Comparison of ENCODE assay signal across 9 cellular contexts in the genomic region with DNA sequence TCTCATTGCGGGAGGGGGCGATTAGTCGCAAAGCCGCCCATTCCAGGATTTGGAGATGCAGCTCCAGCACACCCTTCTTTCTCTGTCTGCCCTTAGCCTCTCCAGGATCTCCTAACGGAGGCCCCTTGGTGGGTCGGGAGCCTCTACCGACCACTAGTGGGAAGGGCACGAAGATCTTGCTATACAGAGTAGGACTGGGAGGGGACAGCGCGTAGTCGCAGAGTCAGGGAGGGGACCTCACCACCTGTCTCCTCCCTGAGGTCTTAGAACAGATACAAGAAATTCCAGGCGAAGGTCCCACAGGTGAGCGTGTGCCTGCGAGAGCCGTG. TPM values are rescaled to one million over a fixed set of nuclear protein-coding genes. Genes with fewer than 3 reads are reported as not detected.
DNase-seq lines count a peak whose midpoint lies in the region; ATAC-seq, FAIRE-seq and TF ChIP-seq lines count a peak whose summit lies in the region.
"Had no signal": no experiment of that assay in that cellular context is flagged by ENCODE, and none has a peak within 500 bp of the region (broad histone marks: within the 10 kb centered on the region; RNA-seq: fewer than 3 reads in every experiment).

No MANE protein-coding gene starts in this region.

- DNase-seq in G401 (ENCODE audit: low spot score) (peak; percentile 27), NCI-H69 (lab: John Stamatoyannopoulos, UW) (peak; percentile 49), H1 (ENCODE audit: low read depth in 1 of 2, low spot score in 2 of 2) (peak in 1 of 2 experiments; percentile 74), NOMO-1 treated with DMSO at 0.1 percent for 48 hours (lab: John Stamatoyannopoulos, UW; ENCODE audit: unreplicated experiment) (no peak), NCI-H2081 treated with DMSO at 0.1 percent for 48 hours (lab: John Stamatoyannopoulos, UW) (no peak), DMS79 (lab: John Stamatoyannopoulos, UW) (no peak)

- no peak for TF ChIP-seq POLR2A in H1 (IDR thresholded peaks at IDR 0.05; ENCODE audit: control extremely low read depth in 1 of 2, low read depth in 2 of 2, low read length in 2 of 2)

- no peak overlapping the region for H2BK12ac ChIP-seq in H1 (ENCODE audit: low read depth, low read length)

- no peaks in the 10 kb centered on the region for H3K79me1 ChIP-seq in H1 (ENCODE audit: low read depth, low read length)

- no peaks in the 10 kb centered on the region for H3K79me2 ChIP-seq in H1 (ENCODE audit: control insufficient read depth in 1 of 2, insufficient read depth in 2 of 2, low read length in 2 of 2)

- H2AFZ ChIP-seq in H1 (ENCODE audit: low read length), result peak overlapping the region; percentile 2; the same call in 1 of the 2 replicates

- H2BK5ac ChIP-seq in H1 (ENCODE audit: low read depth, low read length), result no peak overlapping the region

- H3K4me1 ChIP-seq in H1 (replicated peaks in 1 of 4; ENCODE audit: control insufficient read depth in 3 of 4, insufficient read depth in 4 of 4, low read length in 3 of 4) (peaks cover 0 to 18% (median 13%) of the 10 kb centered on the region in 4 experiments; a peak in 6 of 7 replicates), muscle layer of colon (ENCODE audit: insufficient read depth, low read length) (no peaks in the 10 kb centered on the region)

- no peak overlapping the region; the same call in none of the 2 replicates for H3K18ac ChIP-seq in H1 (ENCODE audit: extremely low read depth, low read length)

- H4K20me1 ChIP-seq in H1 (replicated peaks in 1 of 2; ENCODE audit: control insufficient read depth in 1 of 2, insufficient read depth in 2 of 2, low read length in 2 of 2), result peaks cover 0 to 1% of the 10 kb centered on the region in 2 experiments

- POLR2A ChIA-PET in H1 (lab: Charles Lee; ENCODE audit: partially characterized antibody), result interaction anchor here (1.2 to 2.0 kb wide), 5 partner anchors 10 to 53 kb away, joined by 3 to 7 read pairs (median 4); no protein-coding TSS in a partner anchor

- H3K4me3 ChIP-seq in H1 (ENCODE audit: extremely low read depth in 1 of 4, insufficient read depth in 2 of 4, low read depth in 3 of 4, low read length in 4 of 4) (peak overlapping the region; percentile 45 to 69 (median 58)), muscle layer of colon (ENCODE audit: low read depth in 1 of 2, low read length in 2 of 2) (peak overlapping the region; percentile 19 to 38)

- H4K91ac ChIP-seq in H1 (replicated peaks; ENCODE audit: insufficient read length, low read length), result no peak overlapping the region

- H3K23ac ChIP-seq in H1 (ENCODE audit: insufficient read length), result no peak overlapping the region

- no peak overlapping the region for H2BK20ac ChIP-seq in H1 (ENCODE audit: low read length)

- H2BK15ac ChIP-seq in H1 (ENCODE audit: low read length), result no peak overlapping the region

- no peak overlapping the region for H3K4ac ChIP-seq in H1 (replicated peaks; ENCODE audit: insufficient read length, low read depth, low read length)

- peak overlapping the region; percentile 76; the same call in 1 of the 2 replicates for H4K8ac ChIP-seq in H1 (ENCODE audit: extremely low read depth, insufficient read depth, low read length)

- no peak overlapping the region for H3K9ac ChIP-seq in H1 (replicated peaks in 1 of 4; ENCODE audit: extremely low read depth in 1 of 4, low read depth in 3 of 4, low read length in 3 of 4)
- H3K9ac ChIP-seq in muscle layer of colon (ENCODE audit: low read length), result no peak overlapping the region

- no peak for FAIRE-seq in H1 (lab: Jason Lieb, UNC)

- H3K27me3 ChIP-seq in H1 (replicated peaks in 1 of 4; ENCODE audit: control insufficient read depth in 3 of 4, extremely low read depth in 1 of 4, insufficient read depth in 3 of 4, low read length in 3 of 4), result peaks cover 8 to 45% (median 38%) of the 10 kb centered on the region in 4 experiments
- H3K27me3 ChIP-seq in muscle layer of colon (ENCODE audit: control insufficient read depth in 1 of 2, insufficient read depth in 2 of 2, low read length in 2 of 2), result peaks cover 11 to 28% of the 10 kb centered on the region in 2 donors

- H3K56ac ChIP-seq in H1 (replicated peaks; ENCODE audit: insufficient read length, low read depth, low read length), result no peak overlapping the region

- no peak for ATAC-seq in GM18520 (IDR thresholded peaks at IDR 0.05; ENCODE audit: unreplicated experiment)

- TF ChIP-seq EP300 in H1 (IDR thresholded peaks at IDR 0.05; ENCODE audit: borderline replicate concordance in 1 of 2, low read depth in 2 of 2, low read length in 2 of 2), result no peak

- peaks cover 10% of the 10 kb centered on the region; the same call in 1 of the 2 replicates for H3K23me2 ChIP-seq in H1 (ENCODE audit: low read depth, low read length)

- TF ChIP-seq RAD21 in H1 (IDR thresholded peaks at IDR 0.05 in 1 of 2, conservative IDR thresholded peaks at IDR 0.05 in 1 of 2; ENCODE audit: low read depth in 2 of 2, low read length in 2 of 2), result peak in 1 of 2 experiments; percentile 10; a peak in 2 of 4 replicates

- no peaks in the 10 kb centered on the region for H3K9me3 ChIP-seq in H1 (ENCODE audit: insufficient read depth in 2 of 2, low read depth in 1 of 2, low read length in 1 of 2)
- H3K9me3 ChIP-seq in muscle layer of colon (ENCODE audit: low read length), result no peaks in the 10 kb centered on the region

- H3K27ac ChIP-seq in H1 (ENCODE audit: low read depth, low read length) (no peak overlapping the region), muscle layer of colon (ENCODE audit: low read depth, low read length) (no peak overlapping the region)

- H2BK120ac ChIP-seq in H1 (replicated peaks; ENCODE audit: low read depth, low read length), result no peak overlapping the region

- H3K36me3 ChIP-seq in H1 (ENCODE audit: control insufficient read depth in 2 of 4, insufficient read depth in 4 of 4, low read length in 3 of 4) (no peaks in the 10 kb centered on the region), muscle layer of colon (ENCODE audit: insufficient read depth, low read length) (no peaks in the 10 kb centered on the region)

- in situ Hi-C loops in G401 (cut with HindIII; ENCODE audit: low sequenced_read_pairs), result no loop called here

- peak overlapping the region; percentile 75 to 88 for H3K4me2 ChIP-seq in H1 (ENCODE audit: insufficient read depth in 1 of 2, low read depth in 2 of 2, low read length in 2 of 2)

- peak; percentile 38 to 61 (median 48); a peak in 3 of 4 replicates for TF ChIP-seq CTCF in H1 (IDR thresholded peaks at IDR 0.05; ENCODE audit: control extremely low read depth in 1 of 3, insufficient read depth in 1 of 3, low read depth in 1 of 3, low read length in 3 of 3)

- 18% methylated on average over 15 of the region's 15 CpGs; no CpG with 5 or more reads in 1 of the 2 experiments for WGBS in H1 (ENCODE audit: extremely low coverage in 1 of 2, insufficient coverage in 1 of 2, insufficient read length in 1 of 2, insufficient replicate concordance in 2 of 2, low coverage in 1 of 2, low lambda C conversion rate in 2 of 2, missing lambda C conversion rate in 1 of 2), 2 experiments

- H3K14ac ChIP-seq in H1 (ENCODE audit: insufficient read length), result no peak overlapping the region

- no peak overlapping the region for H4K5ac ChIP-seq in H1 (ENCODE audit: insufficient read length, low read depth, low read length)

- CTCF ChIA-PET in H1 (lab: Charles Lee; ENCODE audit: partially characterized antibody), result interaction anchor here (0.6 to 8.8 kb wide), 11 partner anchors 10 to 142 kb away, joined by 3 to 114 read pairs (median 4); a partner anchor contains a TSS

- no peak overlapping the region for H2AK5ac ChIP-seq in H1 (ENCODE audit: low read depth, low read length)

RNA-seq across cellular contexts. Expression of a gene that starts 0.6 kb away (rescaled TPM):
- total RNA-seq in G401 (2014; rRNA removed; shearing (Covaris generic)), result not detected in 2 replicates
- 3.7 and 4.5 TPM in 2 replicates for total RNA-seq in H1 (2021; fragmentation: NEBNext Ultra II Directional; extraction: Animal tissue kit (Norgen Biotek cat#: 25700))
- 3.6 and 4.6 TPM in 2 replicates for polyA plus RNA-seq in H1 (2011; rRNA removed)
- polyA plus RNA-seq in H1 (2011; cell fraction: cytosol; rRNA removed), result 3.4 TPM
- 4.5 TPM for polyA plus RNA-seq in H1 (2011; cell fraction: nucleus; rRNA removed)
- 3.3 to 6.3 TPM (median 4.1 TPM) in 4 replicates for polyA plus RNA-seq in H1 (2012, experiment 1 of 2)
- 4.5 TPM for polyA plus RNA-seq in H1 (2012, experiment 2 of 2)
- polyA plus RNA-seq in H1 (2013, experiment 1 of 2), result 2.9 TPM
- polyA plus RNA-seq in H1 (2013, experiment 2 of 2), result 2.2 TPM
- 3.0 and 3.1 TPM in 2 replicates for polyA minus RNA-seq in H1 (2011; rRNA and poly(A)+ RNA removed)
- polyA minus RNA-seq in H1 (2011; cell fraction: cytosol; rRNA and poly(A)+ RNA removed), result 4.0 TPM
- 2.3 TPM for polyA minus RNA-seq in H1 (2011; cell fraction: nucleus; rRNA and poly(A)+ RNA removed)
- total RNA-seq: T-helper 2 cell treated with Interferon-gamma antibody and Interleukin-4, amounts not matched to agents 100 ng/mL and 5 ng/mL, for 36 hours had no signal

RNA-seq across cellular contexts. Expression of a gene that starts 23.4 kb away (rescaled TPM):
- total RNA-seq in G401 (2014; rRNA removed; shearing (Covaris generic)), result 5.3 TPM in 1 of 2 replicates, not detected in the other
- total RNA-seq in H1 (2021; fragmentation: NEBNext Ultra II Directional; extraction: Animal tissue kit (Norgen Biotek cat#: 25700)), result not detected in 2 replicates
- 0.18 and 0.30 TPM in 2 replicates for polyA plus RNA-seq in H1 (2011; rRNA removed)
- 0.16 TPM for polyA plus RNA-seq in H1 (2011; cell fraction: cytosol; rRNA removed)
- polyA plus RNA-seq in H1 (2011; cell fraction: nucleus; rRNA removed), result 0.04 TPM
- polyA plus RNA-seq in H1 (2012, experiment 1 of 2), result 0.11 to 0.15 TPM in 2 of 4 replicates, not detected in the others
- not detected for polyA plus RNA-seq in H1 (2012, experiment 2 of 2)
- 0.02 TPM for polyA plus RNA-seq in H1 (2013, experiment 1 of 2)
- polyA plus RNA-seq in H1 (2013, experiment 2 of 2), result 0.07 TPM
- polyA minus RNA-seq in H1 (2011; rRNA and poly(A)+ RNA removed), result 0.09 TPM in 1 of 2 replicates, not detected in the other
- not detected for polyA minus RNA-seq in H1 (2011; cell fraction: cytosol; rRNA and poly(A)+ RNA removed)
- polyA minus RNA-seq in H1 (2011; cell fraction: nucleus; rRNA and poly(A)+ RNA removed), result 0.90 TPM
- total RNA-seq: T-helper 2 cell treated with Interferon-gamma antibody and Interleukin-4, amounts not matched to agents 100 ng/mL and 5 ng/mL, for 36 hours had no signal

RNA-seq across cellular contexts. Expression of a gene that starts 28.6 kb away (rescaled TPM):
- 89.3 and 91.6 TPM in 2 replicates for total RNA-seq in G401 (2014; rRNA removed; shearing (Covaris generic))
- total RNA-seq in H1 (2021; fragmentation: NEBNext Ultra II Directional; extraction: Animal tissue kit (Norgen Biotek cat#: 25700)), result 151 and 153 TPM in 2 replicates
- polyA plus RNA-seq in H1 (2011; rRNA removed), result 46.8 and 79.9 TPM in 2 replicates
- polyA plus RNA-seq in H1 (2011; cell fraction: cytosol; rRNA removed), result 58.4 TPM
- polyA plus RNA-seq in H1 (2011; cell fraction: nucleus; rRNA removed), result 266 TPM
- polyA plus RNA-seq in H1 (2012, experiment 1 of 2), result 98.7 to 125 TPM (median 120 TPM) in 4 replicates
- polyA plus RNA-seq in H1 (2012, experiment 2 of 2), result 114 TPM
- 74.0 TPM for polyA plus RNA-seq in H1 (2013, experiment 1 of 2)
- polyA plus RNA-seq in H1 (2013, experiment 2 of 2), result 63.6 TPM
- 87.5 and 109 TPM in 2 replicates for polyA minus RNA-seq in H1 (2011; rRNA and poly(A)+ RNA removed)
- 88.4 TPM for polyA minus RNA-seq in H1 (2011; cell fraction: cytosol; rRNA and poly(A)+ RNA removed)
- polyA minus RNA-seq in H1 (2011; cell fraction: nucleus; rRNA and poly(A)+ RNA removed), result 116 TPM

RNA-seq across cellular contexts. Expression of a gene that starts 57.7 kb away (rescaled TPM):
- total RNA-seq in G401 (2014; rRNA removed; shearing (Covaris generic)), result 0.41 TPM in 1 of 2 replicates, not detected in the other
- total RNA-seq in H1 (2021; fragmentation: NEBNext Ultra II Directional; extraction: Animal tissue kit (Norgen Biotek cat#: 25700)), result 1.5 TPM in 2 replicates
- 1.7 and 2.2 TPM in 2 replicates for polyA plus RNA-seq in H1 (2011; rRNA removed)
- 2.0 TPM for polyA plus RNA-seq in H1 (2011; cell fraction: cytosol; rRNA removed)
- polyA plus RNA-seq in H1 (2011; cell fraction: nucleus; rRNA removed), result 2.4 TPM
- polyA plus RNA-seq in H1 (2012, experiment 1 of 2), result 0.99 to 1.8 TPM (median 1.3 TPM) in 4 replicates
- 1.2 TPM for polyA plus RNA-seq in H1 (2012, experiment 2 of 2)
- polyA plus RNA-seq in H1 (2013, experiment 1 of 2), result 0.61 TPM
- polyA plus RNA-seq in H1 (2013, experiment 2 of 2), result 0.64 TPM
- 1.00 and 1.8 TPM in 2 replicates for polyA minus RNA-seq in H1 (2011; rRNA and poly(A)+ RNA removed)
- 1.3 TPM for polyA minus RNA-seq in H1 (2011; cell fraction: cytosol; rRNA and poly(A)+ RNA removed)
- 0.60 TPM for polyA minus RNA-seq in H1 (2011; cell fraction: nucleus; rRNA and poly(A)+ RNA removed)
- total RNA-seq: T-helper 2 cell treated with Interferon-gamma antibody and Interleukin-4, amounts not matched to agents 100 ng/mL and 5 ng/mL, for 36 hours had no signal

Comparison
In these comparisons a context has a peak if more than half of its experiments do, and no peak if none do; other contexts are left out.
1. DNase-seq: peak in G401 (single experiment) and NCI-H69 (single experiment); none in NOMO-1 treated with DMSO at 0.1 percent for 48 hours (single experiment), NCI-H2081 treated with DMSO at 0.1 percent for 48 hours (single experiment) and DMS79 (single experiment).